In the genomic region with DNA sequence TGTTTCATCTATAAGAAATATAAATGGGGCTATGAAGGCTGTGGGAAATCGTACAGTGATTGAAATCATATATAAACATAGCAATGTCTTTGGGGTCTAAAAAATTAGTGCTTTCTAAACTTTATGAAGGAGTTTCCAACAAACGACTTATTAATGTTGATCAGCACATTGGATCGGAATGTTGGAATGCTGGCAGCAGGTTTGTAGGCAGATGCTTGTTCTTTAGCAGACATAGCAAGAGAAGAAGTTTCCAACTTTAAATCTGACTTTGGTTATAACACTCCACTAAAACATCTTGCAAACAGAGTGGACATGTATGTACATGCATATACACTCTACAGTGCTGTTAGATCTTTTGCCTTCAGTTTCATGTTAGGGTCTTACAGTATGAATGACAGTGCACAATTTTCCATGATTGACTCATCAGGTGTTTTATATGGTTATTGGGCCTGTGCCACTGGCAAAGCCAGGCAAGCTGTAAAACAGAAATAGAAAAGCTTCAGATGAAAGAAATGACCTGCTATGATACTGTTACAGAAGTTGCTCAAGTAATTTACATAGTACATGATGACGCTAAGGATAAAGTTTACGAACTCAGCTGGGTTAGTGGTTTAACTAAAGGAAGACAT, we compare ENCODE assay signal across 15 cellular contexts. TPM values are rescaled to one million over a fixed set of nuclear protein-coding genes. Genes with fewer than 3 reads are reported as not detected.
A peak's percentile ranks its signal among the peaks of the same experiment; 100 is the strongest.
DNase-seq lines count a peak whose midpoint lies in the region; ATAC-seq and TF ChIP-seq lines count a peak whose summit lies in the region.
"Had no signal": no experiment of that assay in that cellular context is flagged by ENCODE, and none has a peak within 500 bp of the region (broad histone marks: within the 10 kb centered on the region; RNA-seq: fewer than 3 reads in every experiment).

No MANE protein-coding gene starts in this region.

- H3K9me3 ChIP-seq in breast epithelium (peaks cover 0 to 6% of the 10 kb centered on the region in 2 donors), gastroesophageal sphincter (no peaks in the 10 kb centered on the region), tibial nerve (peaks cover 0 to 6% (median 0%) of the 10 kb centered on the region in 4 donors)

- intact Hi-C loops in MCF 10A (cut with micrococcal nuclease) (no loop called here), breast epithelium (cut with DNase I; ENCODE audit: low total_unique reads) (no loop called here)

- no peaks in the 10 kb centered on the region for H3K27me3 Mint-ChIP-seq in MCF 10A (ENCODE audit: insufficient read depth, unreplicated experiment)
- H3K27me3 Mint-ChIP-seq: activated T-cell treated with anti-CD3 and anti-CD28 coated beads, Interleukin-2, amount 50 U/mL, for 24 hours had no signal

- POLR2A ChIA-PET in MCF 10A (lab: Yijun Ruan, JAX), result interaction anchor here (0.6 to 2.4 kb wide), 4 partner anchors 15 to 730 kb away, joined by 3 to 14 read pairs (median 6); a partner anchor contains a TSS

- TF ChIP-seq POLR2A in breast epithelium (IDR thresholded peaks at IDR 0.05) (no peak), gastroesophageal sphincter (IDR thresholded peaks at IDR 0.05) (no peak), tibial nerve (IDR thresholded peaks at IDR 0.05) (no peak)

- peak overlapping the region; percentile 13 for H3K4me3 Mint-ChIP-seq in MCF 10A (ENCODE audit: unreplicated experiment)
- H3K4me3 Mint-ChIP-seq: activated T-cell treated with anti-CD3 and anti-CD28 coated beads, Interleukin-2, amount 50 U/mL, for 24 hours; naive thymus-derived CD8-positive, alpha-beta T cell had no signal

- no TSS peak for BruUV-seq in MCF 10A (replicated peaks; lab: Mats Ljungman, UMichigan)

- TF ChIP-seq CTCF in MCF 10A (IDR thresholded peaks at IDR 0.05; ENCODE audit: unreplicated experiment) (no peak), breast epithelium (IDR thresholded peaks at IDR 0.05) (no peak), gastroesophageal sphincter (IDR thresholded peaks at IDR 0.05) (no peak), tibial nerve (IDR thresholded peaks at IDR 0.05) (no peak)

- WGBS in gastroesophageal sphincter (ENCODE audit: low coverage in 1 of 2), 2 donors, result 39 to 48% methylated on average over 5 of the region's 5 CpGs
- 76% methylated on average over 5 of the region's 5 CpGs for WGBS in tibial nerve, 2 donors

- no peaks in the 10 kb centered on the region for H3K36me3 Mint-ChIP-seq in MCF 10A (ENCODE audit: insufficient read depth, unreplicated experiment)

- CTCF ChIA-PET in MCF 10A (lab: Yijun Ruan, JAX), result interaction anchor here (0.5 to 10.7 kb wide), 4 partner anchors 14 to 215 kb away, joined by 3 to 118 read pairs (median 3); a partner anchor contains a TSS

- TF ChIP-seq EP300 in gastroesophageal sphincter (IDR thresholded peaks at IDR 0.05) (no peak), tibial nerve (IDR thresholded peaks at IDR 0.05) (no peak)

- H3K27me3 ChIP-seq in breast epithelium (no peaks in the 10 kb centered on the region), gastroesophageal sphincter (no peaks in the 10 kb centered on the region), tibial nerve (no peaks in the 10 kb centered on the region)

- H3K4me1 ChIP-seq in breast epithelium, result no peaks in the 10 kb centered on the region
- peaks cover 0 to 17% (median 3%) of the 10 kb centered on the region in 3 donors for H3K4me1 ChIP-seq in gastroesophageal sphincter
- peaks cover 0 to 9% (median 0%) of the 10 kb centered on the region in 4 donors for H3K4me1 ChIP-seq in tibial nerve

- DNase-seq in MCF 10A (ENCODE audit: unreplicated experiment) (peak; percentile 68), breast epithelium (ENCODE audit: low spot score in 2 of 2) (no peak), NCI-H460 (ENCODE audit: extremely low read depth, low read depth) (peak; percentile 12), tibial nerve (ENCODE audit: low spot score in 2 of 2) (no peak), HUDEP-2 (lab: John Stamatoyannopoulos, UW; ENCODE audit: unreplicated experiment in 76 of 76) (no peak), HK-2 (ENCODE audit: unreplicated experiment) (no peak)
- DNase-seq: activated T-cell treated with anti-CD3 and anti-CD28 coated beads, Interleukin-2, amount 50 U/mL, for 24 hours; amniotic stem cell; Calu3; KBM-7; naive thymus-derived CD8-positive, alpha-beta T cell; NCI-H1436 had no signal

- no peak overlapping the region for H3K4me3 ChIP-seq in breast epithelium
- no peak overlapping the region for H3K4me3 ChIP-seq in gastroesophageal sphincter
- no peak overlapping the region for H3K4me3 ChIP-seq in tibial nerve
- H3K4me3 ChIP-seq: SK-N-MC had no signal

- peak overlapping the region; percentile 86 for H3K27ac Mint-ChIP-seq in MCF 10A (ENCODE audit: low read depth, unreplicated experiment)
- H3K27ac Mint-ChIP-seq: activated T-cell treated with anti-CD3 and anti-CD28 coated beads, Interleukin-2, amount 50 U/mL, for 24 hours; naive thymus-derived CD8-positive, alpha-beta T cell had no signal

- H3K36me3 ChIP-seq in breast epithelium (no peaks in the 10 kb centered on the region), gastroesophageal sphincter (no peaks in the 10 kb centered on the region), tibial nerve (no peaks in the 10 kb centered on the region)

- no peaks in the 10 kb centered on the region for H3K9me3 Mint-ChIP-seq in MCF 10A (ENCODE audit: unreplicated experiment)

- ATAC-seq in gastroesophageal sphincter, result peak; percentile 64
- ATAC-seq in GM18520 (IDR thresholded peaks at IDR 0.05; ENCODE audit: unreplicated experiment), result no peak
- ATAC-seq: naive thymus-derived CD8-positive, alpha-beta T cell had no signal

- peaks cover 20% of the 10 kb centered on the region for H3K4me1 Mint-ChIP-seq in MCF 10A (ENCODE audit: insufficient read depth, unreplicated experiment)

- H3K27ac ChIP-seq in breast epithelium (no peak overlapping the region), gastroesophageal sphincter (peak overlapping the region in 3 of 4 donors; percentile 1 to 39 (median 15)), tibial nerve (no peak overlapping the region)
- H3K27ac ChIP-seq: SK-N-MC had no signal

RNA-seq across cellular contexts. Expression of a gene that starts 14.2 kb away (rescaled TPM):
- 71.4 and 96.4 TPM in 2 replicates for total RNA-seq in MCF 10A (2022)
- total RNA-seq in breast epithelium, result 10 to 100 TPM; 85.9 to 92.8 (median 89.8) TPM
- 144 and 148 TPM in 2 replicates for total RNA-seq in NCI-H460 (2014; rRNA removed; shearing (Covaris generic))
- polyA plus RNA-seq in NCI-H460 (2014; cell fraction: nucleus; rRNA removed), result 62.4 and 75.5 TPM in 2 replicates
- 10 to 100 TPM; 55.1 to 92.4 (median 60.6) TPM for total RNA-seq in gastroesophageal sphincter
- 100 to 1,000 TPM in 1 of 4 donors, 10 to 100 TPM in 3; 77.1 to 126 (median 85.6) TPM for total RNA-seq in tibial nerve

Comparison
In these comparisons a context has a peak if more than half of its experiments do, and no peak if none do; other contexts are left out.
1. DNase-seq: peak in MCF 10A (single experiment) and NCI-H460 (single experiment); none in breast epithelium (0 of 2), tibial nerve (0 of 2), HUDEP-2 (0 of 76) and HK-2 (single experiment).
2. H3K27ac ChIP-seq: peak in gastroesophageal sphincter (3 of 4); none in breast epithelium (0 of 2) and tibial nerve (0 of 4).